In genomic region chrX:84747516-84747915, GRCh38 we compare ENCODE assay signal across 25 cellular contexts.
A peak's percentile ranks its signal among the peaks of the same experiment; 100 is the strongest.
DNase-seq lines count a peak whose midpoint lies in the region; ATAC-seq and TF ChIP-seq lines count a peak whose summit lies in the region.
"Had no signal": no experiment of that assay in that cellular context is flagged by ENCODE, and none has a peak within 500 bp of the region (broad histone marks: within the 10 kb centered on the region; RNA-seq: fewer than 3 reads in every experiment).

No MANE protein-coding gene starts in this region.

- no peak overlapping the region for H2AK5ac ChIP-seq in H9 (ENCODE audit: insufficient read length, low read length)

- H3K56ac ChIP-seq in H9 (ENCODE audit: insufficient read length, low read depth, low read length) = no peak overlapping the region

- H4K8ac ChIP-seq in H9 (replicated peaks; ENCODE audit: insufficient read length, low read depth, low read length) = no peak overlapping the region

- H3K79me1 ChIP-seq in H9 (ENCODE audit: insufficient read depth, low read depth, low read length, poor library complexity, severe bottlenecking) = no peaks in the 10 kb centered on the region

- H3K23me2 ChIP-seq in H9 (ENCODE audit: insufficient read length, low read depth, low read length, poor library complexity, severe bottlenecking) = no peaks in the 10 kb centered on the region

- H3K9me3 Mint-ChIP-seq in H9 (peaks cover 47 to 51% of the 10 kb centered on the region in 2 experiments), endodermal cell (peaks cover 40% of the 10 kb centered on the region)
- no peaks in the 10 kb centered on the region for H3K9me3 Mint-ChIP-seq in activated naive CD4-positive, alpha-beta T cell treated with anti-CD3 and anti-CD28 coated beads, Interleukin-2, amount 10 ng/mL, durations not matched to agents 7 days and 5 days
- H3K9me3 Mint-ChIP-seq: CD4-positive, alpha-beta T cell; CD8-positive, alpha-beta T cell had no signal

- no peak overlapping the region for H3K4me3 Mint-ChIP-seq in H9
- H3K4me3 Mint-ChIP-seq in endodermal cell = no peak overlapping the region
- no peak overlapping the region for H3K4me3 Mint-ChIP-seq in activated naive CD4-positive, alpha-beta T cell treated with anti-CD3 and anti-CD28 coated beads, Interleukin-2, amount 10 ng/mL, durations not matched to agents 7 days and 5 days
- H3K4me3 Mint-ChIP-seq: B cell; CD4-positive, alpha-beta T cell; CD8-positive, alpha-beta T cell had no signal

- H2BK15ac ChIP-seq in H9 (ENCODE audit: low read depth, low read length) = no peak overlapping the region

- H3K27me3 Mint-ChIP-seq in H9 (ENCODE audit: low read depth) (no peaks in the 10 kb centered on the region), endodermal cell (ENCODE audit: insufficient read depth) (no peaks in the 10 kb centered on the region)
- H3K27me3 Mint-ChIP-seq in activated naive CD4-positive, alpha-beta T cell treated with anti-CD3 and anti-CD28 coated beads, Interleukin-2, amount 10 ng/mL, durations not matched to agents 7 days and 5 days = no peaks in the 10 kb centered on the region
- H3K27me3 Mint-ChIP-seq: B cell; CD4-positive, alpha-beta T cell had no signal

- peak; percentile 25; the same call in 2 of the 3 replicates for TF ChIP-seq CTCF in H9 (conservative IDR thresholded peaks at IDR 0.05)
- no peak for TF ChIP-seq CTCF in endodermal cell (conservative IDR thresholded peaks at IDR 0.05)

- no peak overlapping the region for H3K27ac ChIP-seq in H9 (ENCODE audit: insufficient read length, low read depth, low read length)
- no peak overlapping the region for H3K27ac ChIP-seq in endodermal cell (ENCODE audit: low read depth, low read length)
- H3K27ac ChIP-seq: 22Rv1; A549; BLaER1 treated with 17β-estradiol and CSF1 and Interleukin-3, amounts not matched to agents 10 nM and 100 nM; C4-2B had no signal

- H3K4ac ChIP-seq in H9 (ENCODE audit: low read depth, low read length) = no peak overlapping the region

- no peak overlapping the region for H4K5ac ChIP-seq in H9 (ENCODE audit: insufficient read length, low read depth, low read length)

- H3K27ac Mint-ChIP-seq in H9 (no peak overlapping the region), endodermal cell (no peak overlapping the region)
- no peak overlapping the region for H3K27ac Mint-ChIP-seq in activated naive CD4-positive, alpha-beta T cell treated with anti-CD3 and anti-CD28 coated beads, Interleukin-2, amount 10 ng/mL, durations not matched to agents 7 days and 5 days
- H3K27ac Mint-ChIP-seq: B cell; CD4-positive, alpha-beta T cell; CD8-positive, alpha-beta T cell had no signal

- ATAC-seq in HG03460 (IDR thresholded peaks at IDR 0.05; ENCODE audit: unreplicated experiment) = no peak
- ATAC-seq: A549; CD8-positive, alpha-beta T cell; GM12878 had no signal

- H3K27me3 ChIP-seq in H9 (ENCODE audit: insufficient read depth, low read length) (no peaks in the 10 kb centered on the region), endodermal cell (ENCODE audit: control insufficient read depth, insufficient read depth, low read length, poor library complexity, severe bottlenecking) (no peaks in the 10 kb centered on the region)

- H3K36me3 Mint-ChIP-seq in H9 (ENCODE audit: insufficient read depth in 1 of 3, low read depth in 3 of 3) (peaks cover 2 to 5% (median 3%) of the 10 kb centered on the region in 3 experiments; a peak in 2 of 7 replicates), endodermal cell (ENCODE audit: low read depth) (no peaks in the 10 kb centered on the region)
- H3K36me3 Mint-ChIP-seq in activated naive CD4-positive, alpha-beta T cell treated with anti-CD3 and anti-CD28 coated beads, Interleukin-2, amount 10 ng/mL, durations not matched to agents 7 days and 5 days = no peaks in the 10 kb centered on the region
- H3K36me3 Mint-ChIP-seq: CD8-positive, alpha-beta T cell had no signal

- no peak overlapping the region for H2BK5ac ChIP-seq in H9 (ENCODE audit: insufficient read length, low read length)

- no peaks in the 10 kb centered on the region for H4K20me1 ChIP-seq in H9 (ENCODE audit: control insufficient read depth, insufficient read depth, insufficient read length)

- H3K9me3 ChIP-seq in H9 (ENCODE audit: control insufficient read depth, low read depth, low read length) (peaks cover 34% of the 10 kb centered on the region), endodermal cell (ENCODE audit: control insufficient read depth, low read length) (peaks cover 16% of the 10 kb centered on the region)
- H3K9me3 ChIP-seq: A549 had no signal

- no peak overlapping the region for H2BK20ac ChIP-seq in H9 (ENCODE audit: low read depth, low read length, poor library complexity, severe bottlenecking)

- H3K4me1 ChIP-seq in H9 (ENCODE audit: insufficient read depth, low read length) (no peaks in the 10 kb centered on the region; the same call in 1 of the 2 replicates), endodermal cell (ENCODE audit: control insufficient read depth, insufficient read depth, low read length) (no peaks in the 10 kb centered on the region)
- H3K4me1 ChIP-seq: A549; BLaER1 treated with 17β-estradiol and CSF1 and Interleukin-3, amounts not matched to agents 10 nM and 100 nM had no signal

- H3K79me2 ChIP-seq in H9 (ENCODE audit: insufficient read depth, low read length) = no peaks in the 10 kb centered on the region

- H3K9ac ChIP-seq in H9 (ENCODE audit: extremely low read depth, insufficient read length, low read length) (no peak overlapping the region), endodermal cell (ENCODE audit: extremely low read depth, low read length, poor library complexity, severe bottlenecking) (no peak overlapping the region)
- H3K9ac ChIP-seq: BLaER1 treated with 17β-estradiol and CSF1 and Interleukin-3, amounts not matched to agents 10 nM and 100 nM had no signal

- no peak overlapping the region for H4K91ac ChIP-seq in H9 (ENCODE audit: insufficient read length, low read depth, low read length)

- H3K18ac ChIP-seq in H9 (ENCODE audit: insufficient read length, low read depth, low read length) = no peak overlapping the region

- H2BK12ac ChIP-seq in H9 (ENCODE audit: insufficient read length, low read depth, low read length) = no peak overlapping the region

- CTCF ChIA-PET in activated naive CD4-positive, alpha-beta T cell treated with anti-CD3 and anti-CD28 coated beads, Interleukin-2, amount 10 ng/mL, durations not matched to agents 7 days and 5 days (lab: Charles Lee) = no interaction called here

- DNase-seq in COLO829 (ENCODE audit: low spot score) = peak; percentile 3
- no peak for DNase-seq in H9
- no peak for DNase-seq in endodermal cell
- DNase-seq in foreskin melanocyte = peak; percentile 55
- no peak for DNase-seq in HK-2 (ENCODE audit: unreplicated experiment)
- DNase-seq in activated CD8-positive, alpha-beta memory T cell treated with anti-CD3 and anti-CD28 coated beads for 24 hours = no peak
- no peak for DNase-seq in activated naive CD4-positive, alpha-beta T cell treated with anti-CD3 and anti-CD28 coated beads, Interleukin-2, amount 10 ng/mL, durations not matched to agents 7 days and 5 days
- DNase-seq: AML-193; CD4-positive, alpha-beta T cell; CD8-positive, alpha-beta T cell; COR-L47; DMS 273 treated with DMSO at 0.1 percent for 48 hours; DMS153; DMS53; DMS79; DND-41; EL; GDM1 had no signal

- no peak overlapping the region for H3T11ph ChIP-seq in H9 (ENCODE audit: low read length)

- WGBS in H9 (ENCODE audit: extremely low coverage, insufficient read length, low lambda C conversion rate) = no CpG with 5 or more reads among the region's 5 CpGs
- 93% methylated on average over 3 of the region's 5 CpGs; no CpG with 5 or more reads in 1 of the 2 experiments for WGBS in endodermal cell (ENCODE audit: insufficient coverage in 1 of 2, insufficient read length in 1 of 2), 2 experiments

- H3K4me1 Mint-ChIP-seq in H9 = peaks cover 7% of the 10 kb centered on the region in 2 experiments
- H3K4me1 Mint-ChIP-seq in endodermal cell = peaks cover 1% of the 10 kb centered on the region
- H3K4me1 Mint-ChIP-seq in activated naive CD4-positive, alpha-beta T cell treated with anti-CD3 and anti-CD28 coated beads, Interleukin-2, amount 10 ng/mL, durations not matched to agents 7 days and 5 days = no peaks in the 10 kb centered on the region
- H3K4me1 Mint-ChIP-seq: B cell had no signal

- no peak overlapping the region for H3K14ac ChIP-seq in H9 (ENCODE audit: insufficient read depth, low read length)

- no peak overlapping the region for H2AFZ ChIP-seq in H9 (ENCODE audit: low read length)

- no peak overlapping the region for H2BK120ac ChIP-seq in H9 (ENCODE audit: low read depth, low read length, poor library complexity, severe bottlenecking)

- no peak overlapping the region for H3K23ac ChIP-seq in H9 (ENCODE audit: insufficient read length, low read depth, low read length)

- peak overlapping the region; percentile 23 for H3K4me3 ChIP-seq in endodermal cell (ENCODE audit: low read length)
- H3K4me3 ChIP-seq: A549; BLaER1 treated with 17β-estradiol and CSF1 and Interleukin-3, amounts not matched to agents 10 nM and 100 nM; GM12878 had no signal

- no peak overlapping the region for H3K4me2 ChIP-seq in H9 (ENCODE audit: insufficient read depth, insufficient read length, low read length)
- H3K4me2 ChIP-seq: A549; BLaER1 treated with 17β-estradiol and CSF1 and Interleukin-3, amounts not matched to agents 10 nM and 100 nM had no signal

- H3K36me3 ChIP-seq in endodermal cell (ENCODE audit: control insufficient read depth, insufficient read depth, low read length) = no peaks in the 10 kb centered on the region
- H3K36me3 ChIP-seq: BLaER1 treated with 17β-estradiol and CSF1 and Interleukin-3, amounts not matched to agents 10 nM and 100 nM had no signal

Comparison
In these comparisons a context has a peak if more than half of its experiments do, and no peak if none do; other contexts are left out.
1. DNase-seq: peak in COLO829 (single experiment) and foreskin melanocyte (single experiment); none in H9 (single experiment), endodermal cell (single experiment), HK-2 (single experiment), activated CD8-positive, alpha-beta memory T cell treated with anti-CD3 and anti-CD28 coated beads for 24 hours (single experiment) and activated naive CD4-positive, alpha-beta T cell treated with anti-CD3 and anti-CD28 coated beads, Interleukin-2, amount 10 ng/mL, durations not matched to agents 7 days and 5 days (single experiment).